28 cellular contexts compared by ENCODE assay signal in the genomic region with DNA sequence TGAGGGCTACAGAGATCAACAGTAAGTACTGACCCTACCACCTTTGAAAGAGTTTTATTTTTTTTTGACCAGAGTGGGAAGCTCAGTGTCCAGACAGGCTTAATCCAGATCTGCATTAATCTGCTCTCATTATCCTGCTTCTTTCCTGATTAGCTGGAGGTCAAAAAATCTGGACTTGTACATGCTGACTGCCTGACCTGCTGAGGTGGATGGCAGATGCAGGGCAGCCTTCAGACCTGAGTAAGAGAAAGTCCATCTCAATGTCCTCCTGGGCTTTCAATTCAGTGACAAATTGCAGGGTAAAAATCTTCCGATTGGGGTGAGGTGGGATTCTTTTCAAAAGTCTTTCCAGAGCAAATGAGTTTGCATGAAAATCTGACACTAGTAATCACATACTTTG.
"Had no signal": no experiment of that assay in that cellular context is flagged by ENCODE, and none has a peak within 500 bp of the region (broad histone marks: within the 10 kb centered on the region; RNA-seq: fewer than 3 reads in every experiment).

No MANE protein-coding gene starts in this region.

- H3K27ac ChIP-seq: colonic mucosa, esophagus muscularis mucosa, foreskin keratinocyte, gastroesophageal sphincter, heart left ventricle, left lung, neural progenitor cell, parathyroid adenoma, prostate gland, right atrium auricular region, suprapubic skin, transverse colon, upper lobe of right lung, uterus had no signal

- H3K27me3 ChIP-seq: colonic mucosa, esophagus muscularis mucosa, foreskin keratinocyte, gastroesophageal sphincter, heart left ventricle, left lung, neural progenitor cell, right atrium auricular region, suprapubic skin, transverse colon, upper lobe of right lung, uterus had no signal

- H3K4me2 ChIP-seq: neural progenitor cell, smooth muscle cell had no signal

- H3K79me2 ChIP-seq: parathyroid adenoma had no signal

- DNase-seq: colonic mucosa; effector memory CD4-positive, alpha-beta T cell; foreskin keratinocyte; heart left ventricle; hippocampal formation; left cardiac atrium; left lung; mammary epithelial cell; natural killer cell; stimulated activated CD4-positive, alpha-beta T cell treated with anti-CD3 and anti-CD28 coated beads, Interleukin-12 subunit alpha, Interleukin-12 subunit beta, amount 100 ng/mL, for 4 hours; stimulated activated CD4-positive, alpha-beta T cell treated with anti-CD3 and anti-CD28 coated beads, Interleukin-1b, Interleukin-23, amount 100 ng/mL, for 48 hours; stimulated activated CD4-positive, alpha-beta T cell treated with anti-CD3 and anti-CD28 coated beads, Interleukin-4, amount 100 ng/mL, for 1 hour; stimulated activated CD8-positive, alpha-beta memory T cell treated with anti-CD3 and anti-CD28 coated beads, Interleukin-4, amount 100 ng/mL, for 48 hours; stimulated activated naive CD4-positive, alpha-beta T cell; stimulated activated naive CD8-positive, alpha-beta T cell treated with anti-CD3 and anti-CD28 coated beads, Interleukin-15, amount 100 ng/mL, for 72 hours; transverse colon; upper lobe of right lung; uterus had no signal

- H2AFZ ChIP-seq: neural progenitor cell, parathyroid adenoma had no signal

- H3K27ac Mint-ChIP-seq: dendritic cell treated with granulocyte-macrophage colony-stimulating factor and Interleukin-4, amounts not matched to agents 40 ng/mL and 50 ng/mL, for 4 days; natural killer cell; neural progenitor cell; stimulated activated naive CD8-positive, alpha-beta T cell treated with anti-CD3 and anti-CD28 coated beads, Interleukin-15, amount 100 ng/mL, for 72 hours had no signal

- H3K9me3 Mint-ChIP-seq: dendritic cell treated with granulocyte-macrophage colony-stimulating factor and Interleukin-4, amounts not matched to agents 40 ng/mL and 50 ng/mL, for 4 days had no signal

- H3K4me3 ChIP-seq: colonic mucosa, esophagus muscularis mucosa, gastroesophageal sphincter, heart left ventricle, left lung, neural progenitor cell, prostate gland, right atrium auricular region, smooth muscle cell, suprapubic skin, transverse colon, upper lobe of right lung, uterus had no signal

- H3K4me1 ChIP-seq: colonic mucosa, esophagus muscularis mucosa, foreskin keratinocyte, gastroesophageal sphincter, heart left ventricle, left lung, parathyroid adenoma, prostate gland, right atrium auricular region, suprapubic skin, transverse colon, upper lobe of right lung, uterus had no signal

- H3K27me3 Mint-ChIP-seq: dendritic cell treated with granulocyte-macrophage colony-stimulating factor and Interleukin-4, amounts not matched to agents 40 ng/mL and 50 ng/mL, for 4 days; stimulated activated naive CD8-positive, alpha-beta T cell treated with anti-CD3 and anti-CD28 coated beads, Interleukin-15, amount 100 ng/mL, for 72 hours had no signal

- H3K36me3 ChIP-seq: colonic mucosa, esophagus muscularis mucosa, gastroesophageal sphincter, heart left ventricle, left lung, neural progenitor cell, prostate gland, right atrium auricular region, suprapubic skin, transverse colon, upper lobe of right lung, uterus had no signal

- H3K4me3 Mint-ChIP-seq: dendritic cell treated with granulocyte-macrophage colony-stimulating factor and Interleukin-4, amounts not matched to agents 40 ng/mL and 50 ng/mL, for 4 days; natural killer cell; neural progenitor cell; stimulated activated naive CD8-positive, alpha-beta T cell treated with anti-CD3 and anti-CD28 coated beads, Interleukin-15, amount 100 ng/mL, for 72 hours had no signal

- H3K36me3 Mint-ChIP-seq: neural progenitor cell had no signal

- ATAC-seq: foreskin keratinocyte; gastroesophageal sphincter; heart left ventricle; left cardiac atrium; left lung; natural killer cell; sciatic nerve; stimulated activated naive CD8-positive, alpha-beta T cell treated with anti-CD3 and anti-CD28 coated beads, Interleukin-15, amount 100 ng/mL, for 72 hours; upper lobe of right lung had no signal

- H3K4me1 Mint-ChIP-seq: natural killer cell; stimulated activated naive CD8-positive, alpha-beta T cell treated with anti-CD3 and anti-CD28 coated beads, Interleukin-15, amount 100 ng/mL, for 72 hours had no signal

- H3K9me3 ChIP-seq: colonic mucosa, esophagus muscularis mucosa, gastroesophageal sphincter, heart left ventricle, left lung, prostate gland, right atrium auricular region, suprapubic skin, transverse colon, upper lobe of right lung, uterus had no signal
